Comparison of ENCODE assay signal across 27 cellular contexts in genomic region chr9:34571180-34571800, GRCh38. TPM values are rescaled to one million over a fixed set of nuclear protein-coding genes. Genes with fewer than 3 reads are reported as not detected.
DNase-seq lines count a peak whose midpoint lies in the region; ATAC-seq and TF ChIP-seq lines count a peak whose summit lies in the region.
"Had no signal": no experiment of that assay in that cellular context is flagged by ENCODE, and none has a peak within 500 bp of the region (broad histone marks: within the 10 kb centered on the region; RNA-seq: fewer than 3 reads in every experiment).

No MANE protein-coding gene starts in this region.

- H3K9me3 ChIP-seq in OCI-LY3 (ENCODE audit: insufficient read depth, low read length) (no peaks in the 10 kb centered on the region), neural progenitor cell (ENCODE audit: low read depth) (no peaks in the 10 kb centered on the region), prostate gland (no peaks in the 10 kb centered on the region)
- H3K9me3 ChIP-seq: BLaER1 treated with 17β-estradiol and CSF1 and Interleukin-3, amounts not matched to agents 10 nM and 100 nM; MG63 had no signal

- TF ChIP-seq CTCF in OCI-LY3 (IDR thresholded peaks at IDR 0.05; ENCODE audit: low read depth, low read length) (no peak), fibroblast of pulmonary artery (IDR thresholded peaks at IDR 0.05; ENCODE audit: low read length, missing control alignments) (no peak), neural progenitor cell (IDR thresholded peaks at IDR 0.05) (no peak), prostate gland (IDR thresholded peaks at IDR 0.05) (no peak)

- intact Hi-C loops in prostate gland (cut with DNase I), result no loop called here

- peak overlapping the region; percentile 43 for H3K27ac Mint-ChIP-seq in neural progenitor cell
- H3K27ac Mint-ChIP-seq: activated CD4-positive, alpha-beta memory T cell treated with anti-CD3 and anti-CD28 coated beads, Interleukin-2, amount 10 ng/mL, durations not matched to agents 7 days and 5 days had no signal

- no peaks in the 10 kb centered on the region for H4K20me1 ChIP-seq in OCI-LY3 (ENCODE audit: insufficient read depth, low read length)
- peaks cover 69% of the 10 kb centered on the region for H4K20me1 ChIP-seq in neural progenitor cell (ENCODE audit: low read depth)

- H3K4me2 ChIP-seq in OCI-LY3 (ENCODE audit: low read length), result peak overlapping the region; percentile 59
- H3K4me2 ChIP-seq in neural progenitor cell, result peak overlapping the region; percentile 4

- DNase-seq in DMS 273 (lab: John Stamatoyannopoulos, UW; ENCODE audit: unreplicated experiment) (peak; percentile 84), fibroblast of pulmonary artery (ENCODE audit: low read depth) (peak; percentile 30), neural progenitor cell (ENCODE audit: low spot score) (no peak), prostate gland (ENCODE audit: low spot score) (no peak), foreskin melanocyte (no peak)
- DNase-seq: activated CD4-positive, alpha-beta memory T cell treated with anti-CD3 and anti-CD28 coated beads, Interleukin-2, amount 10 ng/mL, durations not matched to agents 7 days and 5 days; activated CD4-positive, CD25-positive, alpha-beta regulatory T cell; activated T-cell treated with anti-CD3 and anti-CD28 coated beads for 4 hours; brain microvascular endothelial cell; cortex of kidney; H7; left ventricle myocardium superior; NCI-H146; NCI-H2171; NCI-H526 treated with DMSO at 0.1 percent for 48 hours; retina; Right ventricle myocardium superior; stimulated activated CD4-positive, alpha-beta T cell treated with anti-CD3 and anti-CD28 coated beads, Interleukin-15, amount 100 ng/mL, for 24 hours; SW 1271 had no signal

- H3K4me3 ChIP-seq in OCI-LY3 (ENCODE audit: low read length) (no peak overlapping the region; the same call in 1 of the 2 replicates), fibroblast of pulmonary artery (replicated peaks; ENCODE audit: low read depth, low read length) (no peak overlapping the region), neural progenitor cell (no peak overlapping the region), prostate gland (no peak overlapping the region)
- H3K4me3 ChIP-seq: BLaER1 treated with 17β-estradiol and CSF1 and Interleukin-3, amounts not matched to agents 10 nM and 100 nM; MG63 had no signal

- H3K36me3 ChIP-seq in OCI-LY3 (replicated peaks; ENCODE audit: low read depth, low read length) (no peaks in the 10 kb centered on the region), neural progenitor cell (no peaks in the 10 kb centered on the region), prostate gland (no peaks in the 10 kb centered on the region)
- H3K36me3 ChIP-seq: BLaER1 treated with 17β-estradiol and CSF1 and Interleukin-3, amounts not matched to agents 10 nM and 100 nM; brain microvascular endothelial cell; MG63 had no signal

- no peak for TF ChIP-seq POLR2A in prostate gland (IDR thresholded peaks at IDR 0.05)

- H3K36me3 Mint-ChIP-seq in neural progenitor cell, result peaks cover 24% of the 10 kb centered on the region

- H3F3A ChIP-seq in neural progenitor cell (ENCODE audit: low read depth), result peaks cover 11% of the 10 kb centered on the region

- H3K27me3 Mint-ChIP-seq in neural progenitor cell (ENCODE audit: insufficient read depth, low read depth), result peaks cover 7% of the 10 kb centered on the region

- H3K9me3 Mint-ChIP-seq in neural progenitor cell, result no peaks in the 10 kb centered on the region
- H3K9me3 Mint-ChIP-seq: activated CD4-positive, alpha-beta memory T cell treated with anti-CD3 and anti-CD28 coated beads, Interleukin-2, amount 10 ng/mL, durations not matched to agents 7 days and 5 days had no signal

- H3K27ac ChIP-seq in OCI-LY3 (ENCODE audit: low read length), result peak overlapping the region; percentile 52; the same call in 1 of the 2 replicates
- no peak overlapping the region for H3K27ac ChIP-seq in neural progenitor cell
- no peak overlapping the region for H3K27ac ChIP-seq in prostate gland
- H3K27ac ChIP-seq: BLaER1 treated with 17β-estradiol and CSF1 and Interleukin-3, amounts not matched to agents 10 nM and 100 nM; brain microvascular endothelial cell had no signal

- ATAC-seq in GM19452 (IDR thresholded peaks at IDR 0.05; ENCODE audit: unreplicated experiment) (no peak), HG03196 (IDR thresholded peaks at IDR 0.05; ENCODE audit: unreplicated experiment) (no peak)
- ATAC-seq: left ventricle myocardium superior had no signal

- peaks cover 85% of the 10 kb centered on the region for H3K4me1 Mint-ChIP-seq in neural progenitor cell
- H3K4me1 Mint-ChIP-seq: activated CD4-positive, alpha-beta memory T cell treated with anti-CD3 and anti-CD28 coated beads, Interleukin-2, amount 10 ng/mL, durations not matched to agents 7 days and 5 days had no signal

- no peaks in the 10 kb centered on the region for H3K79me2 ChIP-seq in OCI-LY3 (ENCODE audit: low read length)
- H3K79me2 ChIP-seq in neural progenitor cell (ENCODE audit: low read depth), result no peaks in the 10 kb centered on the region

- WGBS in prostate gland, result 64% methylated on average over 16 of the region's 16 CpGs

- H3K4me1 ChIP-seq in OCI-LY3 (ENCODE audit: low read length), result peaks cover 47% of the 10 kb centered on the region
- H3K4me1 ChIP-seq in neural progenitor cell, result peaks cover 70% of the 10 kb centered on the region
- H3K4me1 ChIP-seq in prostate gland (replicated peaks), result no peaks in the 10 kb centered on the region

- H3K9ac ChIP-seq in OCI-LY3 (ENCODE audit: low read length) (peak overlapping the region; percentile 48; the same call in 1 of the 2 replicates), neural progenitor cell (no peak overlapping the region)
- H3K9ac ChIP-seq: BLaER1 treated with 17β-estradiol and CSF1 and Interleukin-3, amounts not matched to agents 10 nM and 100 nM had no signal

- H3K4me3 Mint-ChIP-seq in neural progenitor cell, result peak overlapping the region; percentile 68
- H3K4me3 Mint-ChIP-seq: activated CD4-positive, alpha-beta memory T cell treated with anti-CD3 and anti-CD28 coated beads, Interleukin-2, amount 10 ng/mL, durations not matched to agents 7 days and 5 days had no signal

- H3K27me3 ChIP-seq in OCI-LY3 (ENCODE audit: low read depth, low read length) (no peaks in the 10 kb centered on the region), neural progenitor cell (no peaks in the 10 kb centered on the region), prostate gland (replicated peaks; ENCODE audit: insufficient read depth) (no peaks in the 10 kb centered on the region)
- H3K27me3 ChIP-seq: MG63 had no signal

- H2AFZ ChIP-seq in OCI-LY3 (ENCODE audit: low read depth, low read length) (peak overlapping the region; percentile 73; the same call in 1 of the 2 replicates), neural progenitor cell (replicated peaks) (no peak overlapping the region)

RNA-seq across cellular contexts. Expression of gene CNTFR, which starts 18.2 kb away (rescaled TPM):
- 8.6 and 37.2 TPM in 2 replicates for total RNA-seq in neural progenitor cell (ENCODE audit: low replicate concordance)
- total RNA-seq in prostate gland, result 10 to 100 TPM in 1 of 2 donors, 1 to 10 TPM in 1; 2.7 to 13.3 TPM
- total RNA-seq: activated CD4-positive, alpha-beta memory T cell treated with anti-CD3 and anti-CD28 coated beads, Interleukin-2, amount 10 ng/mL, durations not matched to agents 7 days and 5 days; fibroblast of lung; mononuclear cell had no signal

RNA-seq across cellular contexts. Expression of gene RPP25L, which starts 40.6 kb away (rescaled TPM):
- total RNA-seq in neural progenitor cell (ENCODE audit: low replicate concordance) (17.4 and 40.1 TPM in 2 replicates), prostate gland (10 to 100 TPM; 52.1 to 53.2 TPM)

RNA-seq across cellular contexts. Expression of gene ENHO, which starts 48.5 kb away (rescaled TPM):
- total RNA-seq in neural progenitor cell (ENCODE audit: low replicate concordance), result 4.4 and 21.3 TPM in 2 replicates
- total RNA-seq in prostate gland, result 10 to 100 TPM; 20.9 to 28.2 TPM
- total RNA-seq: activated CD4-positive, alpha-beta memory T cell treated with anti-CD3 and anti-CD28 coated beads, Interleukin-2, amount 10 ng/mL, durations not matched to agents 7 days and 5 days; fibroblast of lung had no signal

RNA-seq across cellular contexts. Expression of gene DCTN3, which starts 49.0 kb away (rescaled TPM):
- total RNA-seq in neural progenitor cell (ENCODE audit: low replicate concordance) (45.6 and 98.3 TPM in 2 replicates), prostate gland (100 to 1,000 TPM in 1 of 2 donors, 10 to 100 TPM in 1; 73.8 to 112 TPM)

RNA-seq across cellular contexts. Expression of gene ARID3C, which starts 57.6 kb away (rescaled TPM):
- total RNA-seq in neural progenitor cell (ENCODE audit: low replicate concordance), result 4.7 and 5.3 TPM in 2 replicates
- total RNA-seq in prostate gland, result 1 to 10 TPM in 1 of 2 donors, not detected in 1; 1.1 TPM
- total RNA-seq: H7, left ventricle myocardium superior, mononuclear cell, Right ventricle myocardium superior, urinary bladder had no signal

Comparison
In these comparisons a context has a peak if more than half of its experiments do, and no peak if none do; other contexts are left out.
1. DNase-seq: peak in DMS 273 (single experiment) and fibroblast of pulmonary artery (single experiment); none in neural progenitor cell (single experiment), prostate gland (single experiment) and foreskin melanocyte (single experiment).